ENCODE assay signal across 9 cellular contexts in genomic region chr1:79711001-79711431, GRCh38.
DNase-seq lines count a peak whose midpoint lies in the region; ATAC-seq and TF ChIP-seq lines count a peak whose summit lies in the region.
"Had no signal": no experiment of that assay in that cellular context is flagged by ENCODE, and none has a peak within 500 bp of the region (broad histone marks: within the 10 kb centered on the region; RNA-seq: fewer than 3 reads in every experiment).

No MANE protein-coding gene starts in this region.

- H3K9me3 Mint-ChIP-seq in osteocyte (ENCODE audit: unreplicated experiment), result no peaks in the 10 kb centered on the region

- H3K27me3 Mint-ChIP-seq in osteocyte (ENCODE audit: unreplicated experiment), result no peaks in the 10 kb centered on the region
- H3K27me3 Mint-ChIP-seq: stimulated activated naive CD8-positive, alpha-beta T cell treated with anti-CD3 and anti-CD28 coated beads, Interleukin-15, amount 100 ng/mL, for 72 hours had no signal

- H3K27me3 ChIP-seq in fibroblast of lung (ENCODE audit: control insufficient read depth, insufficient read depth, low read length), result no peaks in the 10 kb centered on the region
- no peaks in the 10 kb centered on the region for H3K27me3 ChIP-seq in tibial nerve

- H3K4me1 Mint-ChIP-seq in osteocyte (ENCODE audit: unreplicated experiment), result peaks cover 13% of the 10 kb centered on the region
- H3K4me1 Mint-ChIP-seq: stimulated activated naive CD8-positive, alpha-beta T cell treated with anti-CD3 and anti-CD28 coated beads, Interleukin-15, amount 100 ng/mL, for 72 hours had no signal

- H3K4me1 ChIP-seq in fibroblast of lung (ENCODE audit: control insufficient read depth, extremely low read depth, insufficient read depth, low read length) (no peaks in the 10 kb centered on the region), tibial nerve (peaks cover 0 to 9% (median 0%) of the 10 kb centered on the region in 4 donors)

- no peaks in the 10 kb centered on the region for H3K36me3 ChIP-seq in fibroblast of lung (ENCODE audit: control insufficient read depth, insufficient read depth, low read length)
- H3K36me3 ChIP-seq in tibial nerve, result no peaks in the 10 kb centered on the region

- in situ Hi-C loops in GM13977 (cut with MboI; ENCODE audit: low pct_unique_long_range_greater_than_20kb, low sequenced_read_pairs, unreplicated experiment), result no loop called here

- H2AFZ ChIP-seq in fibroblast of lung (ENCODE audit: low read length), result no peak overlapping the region

- DNase-seq in GM13977 (ENCODE audit: low spot score) (peak; percentile 9), fibroblast of lung (ENCODE audit: low read depth in 2 of 2) (peak; percentile 29 to 83), HuH-7.5 (ENCODE audit: low spot score) (no peak), tibial nerve (ENCODE audit: low spot score in 2 of 2) (no peak), osteocyte (ENCODE audit: extremely low spot score, unreplicated experiment) (no peak), AML-193 (lab: John Stamatoyannopoulos, UW) (no peak)
- DNase-seq: stimulated activated naive CD8-positive, alpha-beta T cell treated with anti-CD3 and anti-CD28 coated beads, Interleukin-15, amount 100 ng/mL, for 72 hours had no signal

- H4K20me1 ChIP-seq in fibroblast of lung (ENCODE audit: control insufficient read depth, extremely low read depth, insufficient read depth, low read length), result no peaks in the 10 kb centered on the region

- no peak overlapping the region for H3K9ac ChIP-seq in fibroblast of lung (ENCODE audit: insufficient read depth, low read length)

- H3K79me2 ChIP-seq in fibroblast of lung (ENCODE audit: control insufficient read depth, insufficient read depth, low read length), result no peaks in the 10 kb centered on the region

- H3K4me3 ChIP-seq in fibroblast of lung (replicated peaks in 1 of 4; ENCODE audit: control extremely low read depth in 1 of 4, insufficient read depth in 1 of 4, low read depth in 3 of 4, low read length in 4 of 4) (no peak overlapping the region), tibial nerve (no peak overlapping the region)

- no peak overlapping the region for H3K4me2 ChIP-seq in fibroblast of lung (ENCODE audit: extremely low read depth, insufficient read depth, low read length)

- H3K36me3 Mint-ChIP-seq in osteocyte (ENCODE audit: unreplicated experiment), result no peaks in the 10 kb centered on the region

- TF ChIP-seq EP300 in tibial nerve (IDR thresholded peaks at IDR 0.05), result no peak

- TF ChIP-seq CTCF in GM13977 (IDR thresholded peaks at IDR 0.05; ENCODE audit: extremely low read depth, insufficient read depth, missing control alignments), result no peak
- TF ChIP-seq CTCF in fibroblast of lung (conservative IDR thresholded peaks at IDR 0.05 in 1 of 2, IDR thresholded peaks at IDR 0.05 in 1 of 2; ENCODE audit: low read depth in 1 of 2, low read length in 2 of 2), result no peak
- no peak for TF ChIP-seq CTCF in tibial nerve (IDR thresholded peaks at IDR 0.05)
- TF ChIP-seq CTCF in osteocyte (IDR thresholded peaks at IDR 0.05), result no peak

- TF ChIP-seq POLR2A in tibial nerve (IDR thresholded peaks at IDR 0.05), result no peak

- H3K27ac ChIP-seq in fibroblast of lung (ENCODE audit: insufficient read depth, low read length) (no peak overlapping the region), tibial nerve (no peak overlapping the region)

- H3K9me3 ChIP-seq in fibroblast of lung (ENCODE audit: control insufficient read depth, insufficient read depth, low read depth, low read length) (no peaks in the 10 kb centered on the region), tibial nerve (no peaks in the 10 kb centered on the region)

- H3K4me3 Mint-ChIP-seq in osteocyte (ENCODE audit: unreplicated experiment), result no peak overlapping the region
- H3K4me3 Mint-ChIP-seq: stimulated activated naive CD8-positive, alpha-beta T cell treated with anti-CD3 and anti-CD28 coated beads, Interleukin-15, amount 100 ng/mL, for 72 hours had no signal

- ATAC-seq in GM21529 (IDR thresholded peaks at IDR 0.05; ENCODE audit: unreplicated experiment) (peak; percentile 91), HG03378 (IDR thresholded peaks at IDR 0.05; ENCODE audit: unreplicated experiment) (peak; percentile 94)
- ATAC-seq: stimulated activated naive CD8-positive, alpha-beta T cell treated with anti-CD3 and anti-CD28 coated beads, Interleukin-15, amount 100 ng/mL, for 72 hours had no signal

- no peak overlapping the region for H3K27ac Mint-ChIP-seq in osteocyte (ENCODE audit: unreplicated experiment)
- H3K27ac Mint-ChIP-seq: stimulated activated naive CD8-positive, alpha-beta T cell treated with anti-CD3 and anti-CD28 coated beads, Interleukin-15, amount 100 ng/mL, for 72 hours had no signal

- 65 to 75% methylated on average over 3 of the region's 3 CpGs for WGBS in tibial nerve, 2 donors

Comparison
In these comparisons a context has a peak if more than half of its experiments do, and no peak if none do; other contexts are left out.
1. DNase-seq: peak in GM13977 (single experiment) and fibroblast of lung (2 of 2); none in HuH-7.5 (single experiment), tibial nerve (0 of 2), osteocyte (single experiment) and AML-193 (0 of 2).